ENCODE assay signal across 8 cellular contexts in the genomic region with DNA sequence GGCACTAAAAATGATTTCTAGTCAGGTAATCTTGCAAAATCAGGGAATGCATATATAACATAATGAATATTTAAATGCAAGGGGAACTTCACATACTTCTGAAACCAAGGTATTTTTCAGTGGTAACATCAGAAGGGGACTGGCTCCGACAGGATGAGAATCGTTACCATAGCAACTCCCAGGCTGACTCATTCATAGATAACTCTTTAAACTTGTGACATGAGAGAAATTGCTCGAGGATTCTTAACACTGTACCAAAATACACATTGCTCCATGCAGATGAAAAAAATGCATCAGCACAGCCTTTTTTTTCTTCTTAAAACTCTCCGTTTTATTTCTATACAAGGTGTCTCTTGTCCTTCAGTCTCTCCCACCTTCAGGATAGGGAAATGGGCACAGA.
DNase-seq lines count a peak whose midpoint lies in the region; ATAC-seq, FAIRE-seq and TF ChIP-seq lines count a peak whose summit lies in the region.

No MANE protein-coding gene starts in this region.

- WGBS in tibial nerve, 2 donors = 35 to 38% methylated on average over 4 of the region's 4 CpGs

- H3K4me3 ChIP-seq in astrocyte (ENCODE audit: insufficient read depth, low read depth, low read length) (no peak overlapping the region), tibial nerve (no peak overlapping the region)

- FAIRE-seq in GM19239 (lab: Jason Lieb, UNC) (peak; percentile 96), astrocyte (lab: Jason Lieb, UNC) (no peak)

- H2AFZ ChIP-seq in astrocyte (ENCODE audit: low read depth, low read length) = no peak overlapping the region

- in situ Hi-C loops in ACHN (cut with HindIII; ENCODE audit: low pct_ligation_motif_present, low pct_unique_long_range_greater_than_20kb, low sequenced_read_pairs) = no loop called here

- no peak for TF ChIP-seq POLR2A in tibial nerve (IDR thresholded peaks at IDR 0.05)

- H3K4me1 ChIP-seq in astrocyte (ENCODE audit: insufficient read depth, low read length) (peaks cover 3% of the 10 kb centered on the region), tibial nerve (no peaks in the 10 kb centered on the region)

- peaks cover 12% of the 10 kb centered on the region for H3K4me1 Mint-ChIP-seq in astrocyte (ENCODE audit: low read depth, unreplicated experiment)
- H3K4me1 Mint-ChIP-seq in immature natural killer cell = no peaks in the 10 kb centered on the region

- H3K4me3 Mint-ChIP-seq in astrocyte (ENCODE audit: unreplicated experiment) (no peak overlapping the region), immature natural killer cell (no peak overlapping the region)

- no peaks in the 10 kb centered on the region for H4K20me1 ChIP-seq in astrocyte (ENCODE audit: insufficient read depth, low read length)

- ATAC-seq in HG03095 (IDR thresholded peaks at IDR 0.05; ENCODE audit: unreplicated experiment) = peak; percentile 99

- no peaks in the 10 kb centered on the region for H3K27me3 ChIP-seq in astrocyte (ENCODE audit: insufficient read depth, low read length)
- no peaks in the 10 kb centered on the region for H3K27me3 ChIP-seq in tibial nerve

- H3K9me3 ChIP-seq in astrocyte (ENCODE audit: insufficient read depth, low read depth, low read length) = no peaks in the 10 kb centered on the region
- no peaks in the 10 kb centered on the region for H3K9me3 ChIP-seq in tibial nerve

- H3K9ac ChIP-seq in astrocyte (ENCODE audit: low read length) = no peak overlapping the region

- H3K79me2 ChIP-seq in astrocyte (ENCODE audit: insufficient read depth, low read length) = no peaks in the 10 kb centered on the region

- H3K36me3 Mint-ChIP-seq in astrocyte (ENCODE audit: low read depth, unreplicated experiment) = no peaks in the 10 kb centered on the region
- no peaks in the 10 kb centered on the region for H3K36me3 Mint-ChIP-seq in immature natural killer cell

- no peak overlapping the region for H3K27ac ChIP-seq in astrocyte (ENCODE audit: low read depth, low read length)
- H3K27ac ChIP-seq in tibial nerve = no peak overlapping the region

- H3K27ac Mint-ChIP-seq in astrocyte (ENCODE audit: unreplicated experiment) (no peak overlapping the region), immature natural killer cell (no peak overlapping the region)

- peak overlapping the region; percentile 20 for H3K4me2 ChIP-seq in astrocyte (ENCODE audit: low read length)

- H3K27me3 Mint-ChIP-seq in astrocyte (ENCODE audit: low read depth, unreplicated experiment) (no peaks in the 10 kb centered on the region), immature natural killer cell (ENCODE audit: low read depth in 3 of 3) (peaks cover 0 to 2% (median 0%) of the 10 kb centered on the region in 3 donors)

- no peak for TF ChIP-seq EP300 in tibial nerve (IDR thresholded peaks at IDR 0.05)

- H3K9me3 Mint-ChIP-seq in astrocyte (ENCODE audit: unreplicated experiment) (no peaks in the 10 kb centered on the region), immature natural killer cell (peaks cover 0 to 2% (median 0%) of the 10 kb centered on the region in 6 donors)

- H3K36me3 ChIP-seq in astrocyte (ENCODE audit: insufficient read depth, low read length) (no peaks in the 10 kb centered on the region), tibial nerve (no peaks in the 10 kb centered on the region)

- TF ChIP-seq CTCF in astrocyte (IDR thresholded peaks at IDR 0.05; ENCODE audit: insufficient read depth, low read depth, low read length) (no peak), tibial nerve (IDR thresholded peaks at IDR 0.05) (no peak)

- DNase-seq in ACHN (peak; percentile 4), GM19239 (ENCODE audit: insufficient read length, low spot score) (peak; percentile 4), astrocyte (ENCODE audit: low read depth) (peak; percentile 92), occipital lobe (lab: John Stamatoyannopoulos, UW) (no peak), immature natural killer cell (no peak), tibial nerve (ENCODE audit: low spot score in 2 of 2) (no peak)
- no peak for DNase-seq in effector CD4-positive, alpha-beta T cell

Comparison
In these comparisons a context has a peak if more than half of its experiments do, and no peak if none do; other contexts are left out.
1. DNase-seq: peak in ACHN (single experiment), GM19239 (single experiment) and astrocyte (single experiment); none in effector CD4-positive, alpha-beta T cell (single experiment), occipital lobe (single experiment), immature natural killer cell (0 of 3) and tibial nerve (0 of 2).